ENCODE assay signal across 19 cellular contexts in the genomic region with DNA sequence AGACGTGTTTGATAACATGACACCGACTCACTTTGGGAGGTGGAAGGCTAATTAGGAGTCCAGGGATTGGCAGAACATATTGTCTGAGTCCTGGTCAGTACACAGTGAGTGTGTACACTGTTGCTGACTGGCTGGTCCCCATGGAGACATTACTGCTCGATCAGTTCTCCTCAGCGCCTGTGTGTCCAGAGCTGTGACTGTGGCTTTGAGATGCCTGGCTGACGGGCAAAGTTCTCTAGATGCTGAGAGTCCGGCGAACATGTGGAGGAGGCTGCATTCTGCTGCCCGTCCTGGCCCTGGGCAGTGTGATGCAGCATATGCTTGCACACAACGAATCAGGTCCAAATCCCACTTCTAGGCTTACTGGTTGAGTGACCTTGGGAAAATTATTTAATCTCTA.
"Had no signal": no experiment of that assay in that cellular context is flagged by ENCODE, and none has a peak within 500 bp of the region (broad histone marks: within the 10 kb centered on the region; RNA-seq: fewer than 3 reads in every experiment).

No MANE protein-coding gene starts in this region.

- DNase-seq: activated B cell treated with CpG ODN at 0.5 μM for 24 hours; activated CD4-positive, alpha-beta memory T cell treated with anti-CD3 and anti-CD28 coated beads, Interleukin-2, amount 10 ng/mL, durations not matched to agents 7 days and 5 days; activated CD4-positive, alpha-beta T cell treated with anti-CD3 and anti-CD28 coated beads for 48 hours; activated CD8-positive, alpha-beta memory T cell treated with anti-CD3 and anti-CD28 coated beads, Interleukin-2, amount 10 ng/mL, durations not matched to agents 7 days and 5 days; effector CD4-positive, alpha-beta T cell; heart left ventricle; kidney glomerular epithelial cell; mesendoderm; naive thymus-derived CD4-positive, alpha-beta T cell; psoas muscle; right lobe of liver; small intestine; stimulated activated CD4-positive, alpha-beta T cell treated with anti-CD3 and anti-CD28 coated beads, Interleukin-15, amount 100 ng/mL, for 24 hours; stimulated activated CD4-positive, alpha-beta T cell treated with anti-CD3 and anti-CD28 coated beads, Interleukin-2, amount 100 ng/mL, for 48 hours; stomach; testis had no signal

- ATAC-seq: activated CD8-positive, alpha-beta memory T cell treated with anti-CD3 and anti-CD28 coated beads, Interleukin-2, amount 10 ng/mL, durations not matched to agents 7 days and 5 days; heart left ventricle; naive thymus-derived CD4-positive, alpha-beta T cell; psoas muscle; right lobe of liver had no signal

- H2AFZ ChIP-seq: neural progenitor cell had no signal

- FAIRE-seq: frontal cortex, small intestine, TTC549 had no signal

- H3K9me3 ChIP-seq: heart left ventricle, psoas muscle, right lobe of liver, stomach, testis had no signal

- H3K27me3 ChIP-seq: heart left ventricle, neural progenitor cell, right lobe of liver, stomach, testis had no signal

- H3K4me2 ChIP-seq: neural progenitor cell had no signal

- H3K4me1 ChIP-seq: heart left ventricle, psoas muscle, right lobe of liver, stomach, testis had no signal

- H3K9ac ChIP-seq: neural progenitor cell had no signal

- H3K27ac ChIP-seq: heart left ventricle, neural progenitor cell, psoas muscle, right lobe of liver, stomach, testis had no signal

- H3K36me3 ChIP-seq: heart left ventricle, neural progenitor cell, right lobe of liver, stomach had no signal

- H3K4me3 ChIP-seq: heart left ventricle, neural progenitor cell, psoas muscle, right lobe of liver, stomach, testis had no signal
